ENCODE assay signal across 8 cellular contexts in genomic region chr16:11586375-11586855, GRCh38. TPM values are rescaled to one million over a fixed set of nuclear protein-coding genes. Genes with fewer than 3 reads are reported as not detected.
DNase-seq lines count a peak whose midpoint lies in the region; TF ChIP-seq lines count a peak whose summit lies in the region.

No MANE protein-coding gene starts in this region.

- H3K36me3 ChIP-seq in GM06990 (ENCODE audit: control insufficient read depth, insufficient read depth, low read length) = no peaks in the 10 kb centered on the region

- H3K27ac Mint-ChIP-seq in HFFc6 = peak overlapping the region; percentile 95
- peak overlapping the region; percentile 88 for H3K27ac Mint-ChIP-seq in progenitor cell of endocrine pancreas

- H3K9me3 Mint-ChIP-seq in HFFc6 (no peaks in the 10 kb centered on the region), progenitor cell of endocrine pancreas (ENCODE audit: low read depth) (no peaks in the 10 kb centered on the region)

- TF ChIP-seq CTCF in GM06990 (IDR thresholded peaks at IDR 0.05; ENCODE audit: insufficient read depth, low read length, poor library complexity, severe bottlenecking) (no peak), HFFc6 (IDR thresholded peaks at IDR 0.05) (no peak), VCaP (conservative IDR thresholded peaks at IDR 0.05) (no peak), foreskin fibroblast (IDR thresholded peaks at IDR 0.05; ENCODE audit: low read depth, low read length) (no peak), progenitor cell of endocrine pancreas (IDR thresholded peaks at IDR 0.05; ENCODE audit: unreplicated experiment) (no peak)

- H3K27me3 ChIP-seq in GM06990 (replicated peaks; ENCODE audit: control insufficient read depth, insufficient read depth, low read length) = no peaks in the 10 kb centered on the region

- H3K4me1 Mint-ChIP-seq in HFFc6 (ENCODE audit: low read depth) (peaks cover 50% of the 10 kb centered on the region), progenitor cell of endocrine pancreas (ENCODE audit: low read depth) (peaks cover 33% of the 10 kb centered on the region)

- H3K4me3 Mint-ChIP-seq in HFFc6 = peak overlapping the region; percentile 96
- peak overlapping the region; percentile 79 for H3K4me3 Mint-ChIP-seq in progenitor cell of endocrine pancreas (ENCODE audit: low read depth)

- peak overlapping the region; percentile 91 for H3K4me3 ChIP-seq in GM06990 (replicated peaks; ENCODE audit: low read depth, low read length)
- H3K4me3 ChIP-seq in foreskin fibroblast (ENCODE audit: low read depth in 1 of 2, low read length in 2 of 2) = peak overlapping the region; percentile 84 to 90

- H3K27ac ChIP-seq in VCaP = peak overlapping the region; percentile 80; the same call in 1 of the 2 replicates

- H3K36me3 Mint-ChIP-seq in HFFc6 (ENCODE audit: low read depth) (no peaks in the 10 kb centered on the region), progenitor cell of endocrine pancreas (ENCODE audit: insufficient read depth) (no peaks in the 10 kb centered on the region)

- DNase-seq in GM06990 (ENCODE audit: extremely low read depth, insufficient read length) (peak; percentile 48), HFFc6 (no peak), foreskin fibroblast (no peak), progenitor cell of endocrine pancreas (ENCODE audit: low spot score, unreplicated experiment) (no peak), NCI-H1105 (lab: John Stamatoyannopoulos, UW) (no peak), NOMO-1 treated with DMSO at 0.1 percent for 48 hours (lab: John Stamatoyannopoulos, UW; ENCODE audit: unreplicated experiment) (no peak)
- DNase-seq in stimulated activated CD8-positive, alpha-beta memory T cell treated with anti-CD3 and anti-CD28 coated beads, Interleukin-4, amount 100 ng/mL, for 48 hours = no peak

- H3K27me3 Mint-ChIP-seq in HFFc6 (ENCODE audit: insufficient read depth) (peaks cover 2% of the 10 kb centered on the region; the same call in 1 of the 2 replicates), progenitor cell of endocrine pancreas (peaks cover 5% of the 10 kb centered on the region)

RNA-seq across cellular contexts. Expression of gene LITAF, which starts 0.3 kb away (rescaled TPM):
- 100 to 1,000 TPM; 114 to 143 (median 135) TPM for total RNA-seq in HFFc6 (2021; fragmentation: NEBNext Ultra II Directional; extraction: Animal tissue kit (Norgen Biotek cat#: 25700))
- 47.6 and 48.6 TPM in 2 replicates for total RNA-seq in progenitor cell of endocrine pancreas
